In the genomic region with DNA sequence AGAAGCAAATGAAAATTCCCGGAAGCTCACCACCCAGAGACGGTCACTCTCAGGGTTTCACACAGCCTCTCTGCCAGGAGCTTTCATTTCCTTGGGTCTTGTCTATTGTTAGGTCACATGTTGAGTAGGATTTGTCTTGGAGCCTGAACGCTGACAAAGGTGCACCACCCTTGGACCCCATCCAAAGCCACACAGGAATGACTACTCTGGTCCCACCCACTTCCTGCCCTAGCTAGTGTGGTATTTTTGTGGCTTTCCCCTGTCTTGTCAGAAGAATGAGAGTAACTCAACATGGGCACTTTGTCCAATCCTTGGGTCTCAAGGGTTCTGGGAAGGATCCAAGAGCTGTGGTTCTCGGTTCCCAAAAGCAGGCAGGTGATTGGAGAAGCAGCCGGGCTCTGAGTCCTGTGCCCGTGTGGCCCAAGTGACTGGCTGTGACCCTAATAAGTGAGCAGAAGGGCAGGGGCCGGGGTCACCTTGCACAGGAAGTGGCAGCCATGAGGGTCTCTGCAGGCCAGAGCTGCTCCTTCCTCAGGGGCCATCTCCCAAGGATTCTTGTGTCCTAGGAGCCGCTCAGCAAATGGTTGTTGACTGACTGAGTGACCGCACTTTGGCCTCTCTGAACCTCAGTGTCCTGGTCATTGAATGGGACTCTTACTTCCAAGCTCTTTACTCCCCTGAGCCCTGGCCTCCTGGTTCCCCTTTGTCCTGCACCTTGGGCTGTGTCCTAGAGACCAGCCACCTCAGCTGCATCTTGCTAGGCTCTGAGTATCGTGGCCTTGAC, we compare ENCODE assay signal across 8 cellular contexts. TPM values are rescaled to one million over a fixed set of nuclear protein-coding genes. Genes with fewer than 3 reads are reported as not detected.
DNase-seq lines count a peak whose midpoint lies in the region; ATAC-seq, FAIRE-seq and TF ChIP-seq lines count a peak whose summit lies in the region.

No MANE protein-coding gene starts in this region.

- H3K36me3 Mint-ChIP-seq in glutamatergic neuron (ENCODE audit: unreplicated experiment), result no peaks in the 10 kb centered on the region

- no peak for ATAC-seq in HG03280 (IDR thresholded peaks at IDR 0.05; ENCODE audit: unreplicated experiment)

- peak overlapping the region; percentile 9 for H3K4me3 ChIP-seq in Jurkat, Clone E6-1 (ENCODE audit: low read length)

- no peak overlapping the region for H3K4me3 Mint-ChIP-seq in glutamatergic neuron (ENCODE audit: unreplicated experiment)

- peaks cover 5% of the 10 kb centered on the region for H3K27me3 Mint-ChIP-seq in glutamatergic neuron (ENCODE audit: unreplicated experiment)

- H3K4me1 Mint-ChIP-seq in glutamatergic neuron (ENCODE audit: low read depth, unreplicated experiment), result no peaks in the 10 kb centered on the region

- no peak for TF ChIP-seq POLR2A in GM12892 (IDR thresholded peaks at IDR 0.05; ENCODE audit: low read depth, low read length)

- no peaks in the 10 kb centered on the region for H3K9me3 Mint-ChIP-seq in glutamatergic neuron (ENCODE audit: unreplicated experiment)

- no peak overlapping the region for H3K27ac Mint-ChIP-seq in glutamatergic neuron (ENCODE audit: unreplicated experiment)

- peak; percentile 90 for FAIRE-seq in GM12892 (lab: Jason Lieb, UNC)

- no peak for TF ChIP-seq CTCF in glutamatergic neuron (IDR thresholded peaks at IDR 0.05; ENCODE audit: partially characterized antibody, unreplicated experiment)

- DNase-seq in GM12892 (ENCODE audit: insufficient read length) (no peak), glutamatergic neuron (no peak), islet precursor cell (no peak)
- peak; percentile 94 for DNase-seq in Jurkat, Clone E6-1 (ENCODE audit: low read depth, low spot score)
- peak; percentile 78 to 80 for DNase-seq in activated CD4-positive, alpha-beta T cell treated with anti-CD3 and anti-CD28 coated beads for 4 hours
- peak; percentile 60 for DNase-seq in effector CD8-positive, alpha-beta T cell (lab: John Stamatoyannopoulos, UW)
- DNase-seq in stimulated activated CD4-positive, alpha-beta T cell treated with anti-CD3 and anti-CD28 coated beads, Interleukin-2, amount 100 ng/mL, for 4 hours (ENCODE audit: low read depth), result peak; percentile 75

RNA-seq across cellular contexts. Expression of a gene that starts 6.9 kb away (rescaled TPM):
- polyA plus RNA-seq in GM12892 (2012; ENCODE audit: missing spikeins), result 6.6 TPM
- polyA plus RNA-seq in Jurkat, Clone E6-1 (2012; ENCODE audit: insufficient read depth, insufficient read length), result 19.3 TPM
- total RNA-seq in glutamatergic neuron (ENCODE audit: unreplicated experiment), result 1.2 TPM

Comparison
In these comparisons a context has a peak if more than half of its experiments do, and no peak if none do; other contexts are left out.
1. DNase-seq: peak in Jurkat, Clone E6-1 (single experiment), activated CD4-positive, alpha-beta T cell treated with anti-CD3 and anti-CD28 coated beads for 4 hours (2 of 2), effector CD8-positive, alpha-beta T cell (single experiment) and stimulated activated CD4-positive, alpha-beta T cell treated with anti-CD3 and anti-CD28 coated beads, Interleukin-2, amount 100 ng/mL, for 4 hours (single experiment); none in GM12892 (single experiment), glutamatergic neuron (single experiment) and islet precursor cell (single experiment).